Comparison of ENCODE assay signal across 8 cellular contexts in the genomic region with DNA sequence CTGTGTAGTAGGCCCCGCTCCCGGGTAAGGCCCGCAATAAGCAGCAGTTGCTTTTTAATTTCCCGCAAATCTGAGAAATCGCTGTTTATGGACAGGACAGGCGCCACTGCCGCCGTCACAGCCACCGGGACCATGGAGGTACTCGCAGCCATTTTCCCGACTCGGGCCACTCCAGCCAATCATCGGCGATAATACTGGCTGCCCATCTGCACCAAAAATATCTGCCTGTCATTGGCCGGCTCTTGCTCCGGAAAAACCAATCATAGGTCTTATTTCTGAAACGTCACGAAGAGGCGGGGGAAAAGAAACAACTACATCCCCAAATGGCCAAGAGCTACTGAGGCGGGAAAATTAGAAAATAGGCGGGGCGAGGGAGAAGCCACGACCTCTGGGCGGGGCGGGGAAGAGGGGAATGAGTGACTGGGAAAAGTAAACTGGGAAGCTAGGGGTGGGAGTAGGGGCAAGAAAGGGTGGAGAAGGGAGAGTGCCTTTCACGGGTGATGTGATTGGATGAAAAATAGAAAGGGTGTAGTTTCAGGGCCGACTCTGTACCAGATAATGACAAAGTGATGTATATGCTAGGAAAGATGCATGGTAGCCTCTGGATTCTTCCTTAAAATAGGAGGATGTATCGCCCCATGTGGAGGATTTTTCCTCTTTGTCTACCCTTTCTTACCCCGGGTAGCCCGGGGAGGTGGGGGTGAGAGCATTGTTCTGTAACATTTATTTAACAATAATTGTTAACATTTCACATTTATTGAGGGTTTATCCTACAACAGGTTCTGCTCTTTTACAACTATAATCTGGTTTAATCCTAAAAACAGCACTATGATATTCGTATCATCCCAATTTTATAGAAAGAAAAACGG. TPM values are rescaled to one million over a fixed set of nuclear protein-coding genes. Genes with fewer than 3 reads are reported as not detected.
DNase-seq lines count a peak whose midpoint lies in the region; ATAC-seq and TF ChIP-seq lines count a peak whose summit lies in the region.

CDC23 (minus strand) TSS at position 163 of the 869 bp plus-strand sequence; CDS start at position 152, 11 bp downstream.

- H3K27ac ChIP-seq in ascending aorta (peak within 1 kb of the TSS; percentile 60 to 72), right cardiac atrium (ENCODE audit: low read length) (peak within 1 kb of the TSS; percentile 82), uterus (peak within 1 kb of the TSS; percentile 72 to 80)

- H3K9me3 ChIP-seq in ascending aorta (no peaks in the 10 kb centered on the region), right cardiac atrium (ENCODE audit: control insufficient read depth, low read length) (no peaks in the 10 kb centered on the region), uterus (no peaks in the 10 kb centered on the region)

- peak within 1 kb of the TSS; percentile 97 for H3K27ac Mint-ChIP-seq in T-helper 2 cell treated with Interferon-gamma antibody and Interleukin-4, amounts not matched to agents 5 μg/mL and 100 μg/mL, for 36 hours

- ATAC-seq in GM18502 (IDR thresholded peaks at IDR 0.05; ENCODE audit: poor library complexity, unreplicated experiment) = peak; percentile 96
- ATAC-seq in HG02970 (IDR thresholded peaks at IDR 0.05; ENCODE audit: low FRiP score, unreplicated experiment) = peak; percentile 94
- ATAC-seq in right cardiac atrium = peak; percentile 98

- peaks cover 18% of the 10 kb centered on the region for H3K4me1 Mint-ChIP-seq in T-helper 2 cell treated with Interferon-gamma antibody and Interleukin-4, amounts not matched to agents 5 μg/mL and 100 μg/mL, for 36 hours (ENCODE audit: low read depth)

- intact Hi-C loops in ascending aorta (cut with DNase I) (loop anchor here (2.0 to 5.0 kb wide), 3 partner anchors 35 to 139 kb away; partner anchors contain the start of genes BRD8, FAM53C, KDM3B and KIF20A), right cardiac atrium (cut with DNase I) (no loop called here), uterus (cut with DNase I; ENCODE audit: low total_unique reads) (no loop called here)

- peaks cover 9% of the 10 kb centered on the region for H3K36me3 Mint-ChIP-seq in T-helper 2 cell treated with Interferon-gamma antibody and Interleukin-4, amounts not matched to agents 5 μg/mL and 100 μg/mL, for 36 hours (ENCODE audit: low read depth)

- no peaks in the 10 kb centered on the region for H3K9me3 Mint-ChIP-seq in T-helper 2 cell treated with Interferon-gamma antibody and Interleukin-4, amounts not matched to agents 5 μg/mL and 100 μg/mL, for 36 hours

- peak within 1 kb of the TSS; percentile 73 to 95 for H3K4me3 ChIP-seq in ascending aorta
- peak within 1 kb of the TSS; percentile 98 for H3K4me3 ChIP-seq in right cardiac atrium (ENCODE audit: low read length)
- peak within 1 kb of the TSS; percentile 64 to 98 for H3K4me3 ChIP-seq in uterus

- no peak for TF ChIP-seq CTCF in ascending aorta (IDR thresholded peaks at IDR 0.05)
- TF ChIP-seq CTCF in uterus (IDR thresholded peaks at IDR 0.05) = no peak

- no peaks in the 10 kb centered on the region for H3K27me3 ChIP-seq in ascending aorta
- no peaks in the 10 kb centered on the region for H3K27me3 ChIP-seq in right cardiac atrium (ENCODE audit: control insufficient read depth, insufficient read depth)
- no peaks in the 10 kb centered on the region for H3K27me3 ChIP-seq in uterus

- WGBS in right cardiac atrium = 1% methylated on average over 32 of the region's 32 CpGs

- peak; percentile 32 to 49 for TF ChIP-seq POLR2A in uterus (IDR thresholded peaks at IDR 0.05)

- H3K36me3 ChIP-seq in ascending aorta = peaks cover 0 to 8% of the 10 kb centered on the region in 2 donors
- H3K36me3 ChIP-seq in uterus = no peaks in the 10 kb centered on the region

- DNase-seq in NCI-H1930 (lab: John Stamatoyannopoulos, UW) = peak; percentile 93 to 96
- peak; percentile 91 for DNase-seq in T-helper 2 cell treated with Interferon-gamma antibody and Interleukin-4, amounts not matched to agents 5 μg/mL and 100 μg/mL, for 36 hours (ENCODE audit: low spot score)
- DNase-seq in ascending aorta (ENCODE audit: low spot score in 2 of 2) = peak; percentile 85 to 97
- DNase-seq in right cardiac atrium = peak; percentile 90 to 95 (median 92)
- peak; percentile 93 for DNase-seq in pulmonary artery endothelial cell (ENCODE audit: low read depth, low spot score)
- DNase-seq in uterus = peak; percentile 90 to 95

- peak within 1 kb of the TSS; percentile 99 for H3K4me3 Mint-ChIP-seq in T-helper 2 cell treated with Interferon-gamma antibody and Interleukin-4, amounts not matched to agents 5 μg/mL and 100 μg/mL, for 36 hours

- H3K4me1 ChIP-seq in ascending aorta (peaks cover 0 to 8% of the 10 kb centered on the region in 2 donors), right cardiac atrium (ENCODE audit: control insufficient read depth, insufficient read depth, low read length) (no peaks in the 10 kb centered on the region), uterus (no peaks in the 10 kb centered on the region)

- no peaks in the 10 kb centered on the region for H3K27me3 Mint-ChIP-seq in T-helper 2 cell treated with Interferon-gamma antibody and Interleukin-4, amounts not matched to agents 5 μg/mL and 100 μg/mL, for 36 hours (ENCODE audit: low read depth)

RNA-seq across cellular contexts. Expression of gene CDC23, which starts in this region (rescaled TPM):
- total RNA-seq in ascending aorta (13.2 TPM), right cardiac atrium (10 to 100 TPM; 15.4 to 17.9 (median 17.4) TPM), pulmonary artery endothelial cell (32.9 and 41.1 TPM in 2 replicates), uterus (10 to 100 TPM in 3 of 4 donors, 1 to 10 TPM in 1; 7.1 to 58.1 (median 16.0) TPM)
- polyA plus RNA-seq in right cardiac atrium = 13.3 TPM

Comparison
In these comparisons a context has a peak if more than half of its experiments do, and no peak if none do; other contexts are left out.
1. Peak in every context shown above with its lines: DNase-seq, ATAC-seq, H3K4me3 ChIP-seq and H3K27ac ChIP-seq.